1 cellular context compared by ENCODE assay signal in the genomic region with DNA sequence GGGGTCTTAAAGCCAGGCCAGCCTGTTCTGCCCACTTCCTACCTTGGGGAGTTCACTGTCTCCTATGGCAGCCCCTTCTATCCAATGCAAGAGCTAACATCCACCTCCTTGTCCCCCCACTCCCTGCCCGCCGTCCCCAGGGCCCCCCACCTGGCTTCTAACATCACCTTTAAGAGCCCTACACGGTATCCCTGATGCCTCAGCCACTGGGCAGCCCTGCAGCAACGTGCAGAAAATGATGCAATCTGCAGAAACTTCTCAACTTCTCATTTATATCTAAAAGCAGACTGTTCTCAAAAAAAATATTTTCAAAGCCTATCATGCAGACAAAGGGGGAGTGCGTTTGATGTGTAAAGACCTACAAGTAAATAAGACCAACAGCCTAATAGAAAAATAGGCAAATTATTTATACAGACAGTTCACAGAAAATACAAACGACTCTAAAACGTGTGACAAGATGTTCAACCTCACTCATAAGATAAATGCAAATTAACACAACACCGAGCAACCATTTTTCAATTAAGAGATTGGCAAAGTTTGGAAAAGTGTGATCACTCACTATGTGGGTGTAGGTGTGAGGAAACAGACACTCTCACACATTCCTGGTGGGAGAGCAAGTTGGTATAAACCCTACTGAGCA.
TF ChIP-seq lines count a peak whose summit lies in the region.

No MANE protein-coding gene starts in this region.

TF ChIP-seq in HCT116, 20 proteins besides CTCF, POLR2A, EP300 and RAD21:
- TF ChIP-seq, protein P1, sequence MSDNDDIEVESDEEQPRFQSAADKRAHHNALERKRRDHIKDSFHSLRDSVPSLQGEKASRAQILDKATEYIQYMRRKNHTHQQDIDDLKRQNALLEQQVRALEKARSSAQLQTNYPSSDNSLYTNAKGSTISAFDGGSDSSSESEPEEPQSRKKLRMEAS (IDR thresholded peaks at IDR 0.05) = 0 out of 2 replicates have a peak, but pooled peaks have one; percentile 29
- TF ChIP-seq TCF7L2 (IDR thresholded peaks at IDR 0.05; ENCODE audit: borderline replicate concordance, extremely low read depth, insufficient read depth, insufficient read length) (no peak), CEBPB (IDR thresholded peaks at IDR 0.05; ENCODE audit: low read depth) (peak; percentile 83), ZNF274 (IDR thresholded peaks at IDR 0.05; ENCODE audit: low read depth, low read length) (no peak)
